Comparison of ENCODE assay signal across 8 cellular contexts in the genomic region with DNA sequence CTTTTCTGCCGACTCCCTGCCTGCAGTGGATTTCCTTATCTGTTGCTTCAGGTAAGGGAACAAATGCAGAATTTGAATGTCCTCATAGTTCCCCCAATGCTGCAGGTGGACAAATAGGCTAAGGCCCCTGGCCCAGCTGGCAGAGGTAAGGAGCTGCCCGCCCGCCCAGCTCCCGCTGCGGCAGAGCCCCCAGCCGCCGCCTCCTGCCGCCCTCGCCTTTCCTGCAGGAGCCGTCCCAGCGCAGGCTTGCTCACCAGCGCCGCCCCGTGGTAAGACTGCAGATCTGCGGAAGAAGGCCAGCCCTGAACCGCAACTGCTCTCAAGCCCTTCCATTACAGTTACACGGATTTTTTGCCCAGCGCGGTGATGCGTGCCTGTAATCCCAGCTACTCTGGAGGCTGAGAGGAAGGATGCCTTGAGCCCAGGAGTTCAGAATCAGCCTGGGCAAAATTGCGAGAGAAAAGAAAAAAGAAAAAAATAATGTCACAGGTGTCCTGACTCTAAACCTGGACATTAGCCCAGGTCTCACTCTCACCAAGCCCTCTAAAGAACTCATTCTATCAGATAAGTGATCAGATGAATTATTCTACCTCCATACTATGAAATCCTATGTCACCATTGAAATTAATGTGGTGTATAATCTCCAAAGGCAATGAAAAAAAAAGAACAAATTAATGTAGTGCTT. TPM values are rescaled to one million over a fixed set of nuclear protein-coding genes. Genes with fewer than 3 reads are reported as not detected.
A peak's percentile ranks its signal among the peaks of the same experiment; 100 is the strongest.
DNase-seq lines count a peak whose midpoint lies in the region; ATAC-seq and TF ChIP-seq lines count a peak whose summit lies in the region.

No MANE protein-coding gene starts in this region.

- ATAC-seq in HG03095 (IDR thresholded peaks at IDR 0.05; ENCODE audit: unreplicated experiment) (peak; percentile 70), esophagus mucosa (peak; percentile 67), naive B cell (ENCODE audit: low read depth in 2 of 2) (peak; percentile 35 to 46), GM21367 (IDR thresholded peaks at IDR 0.05; ENCODE audit: unreplicated experiment) (no peak)

- H3K27me3 ChIP-seq in OCI-LY1 (ENCODE audit: insufficient read depth, low read length) = peaks cover 15% of the 10 kb centered on the region; the same call in 1 of the 2 replicates

- no peak overlapping the region for H3K4me3 ChIP-seq in OCI-LY1 (ENCODE audit: low read depth, low read length, poor library complexity, severe bottlenecking)

- no peaks in the 10 kb centered on the region for H4K20me1 ChIP-seq in OCI-LY1 (ENCODE audit: insufficient read depth, low read length)

- H3K27me3 Mint-ChIP-seq in naive B cell = peaks cover 46 to 75% (median 60%) of the 10 kb centered on the region in 3 donors

- peak; percentile 85 for TF ChIP-seq CTCF in OCI-LY1 (IDR thresholded peaks at IDR 0.05; ENCODE audit: low read length)

- H3K9me2 ChIP-seq in OCI-LY1 (ENCODE audit: low read depth, low read length) = no peaks in the 10 kb centered on the region

- H3K4me2 ChIP-seq in OCI-LY1 (ENCODE audit: low read length) = no peak overlapping the region

- H2AFZ ChIP-seq in OCI-LY1 (ENCODE audit: low read length) = no peak overlapping the region

- H3K9me3 Mint-ChIP-seq in naive B cell = no peaks in the 10 kb centered on the region

- peak overlapping the region in 2 of 6 donors; percentile 47 to 78 for H3K27ac Mint-ChIP-seq in naive B cell

- no peak overlapping the region for H3K9ac ChIP-seq in OCI-LY1 (ENCODE audit: low read length)

- DNase-seq in COLO829 (ENCODE audit: low spot score) = peak; percentile 75
- DNase-seq in activated T-cell treated with anti-CD3 and anti-CD28 coated beads for 4 hours = peak; percentile 38
- peak; percentile 35 for DNase-seq in naive B cell
- peak; percentile 24 to 56 for DNase-seq in stimulated activated CD8-positive, alpha-beta memory T cell treated with anti-CD3 and anti-CD28 coated beads, Interleukin-7, amount 100 ng/mL, for 4 hours (ENCODE audit: low read depth in 2 of 2)

- no peaks in the 10 kb centered on the region for H3K36me3 ChIP-seq in OCI-LY1 (ENCODE audit: insufficient read depth, low read length)

- H3K27ac ChIP-seq in OCI-LY1 (ENCODE audit: low read depth, low read length, poor library complexity, severe bottlenecking) = no peak overlapping the region

- no peaks in the 10 kb centered on the region for H3K9me3 ChIP-seq in OCI-LY1 (ENCODE audit: low read length)

- peaks cover 8 to 35% (median 19%) of the 10 kb centered on the region in 3 donors for H3K4me1 Mint-ChIP-seq in naive B cell

- H3F3A ChIP-seq in OCI-LY1 (ENCODE audit: insufficient read depth, low read length) = no peaks in the 10 kb centered on the region

- no peaks in the 10 kb centered on the region for H3K36me3 Mint-ChIP-seq in naive B cell

- peak overlapping the region in 2 of 8 donors; percentile 43 to 62 for H3K4me3 Mint-ChIP-seq in naive B cell

- no peaks in the 10 kb centered on the region for H3K79me2 ChIP-seq in OCI-LY1 (ENCODE audit: insufficient read depth, low read length)

- H3K4me1 ChIP-seq in OCI-LY1 (ENCODE audit: insufficient read depth, low read length, severe bottlenecking) = no peaks in the 10 kb centered on the region

RNA-seq across cellular contexts. Expression of gene EMID1, which starts 51.2 kb away (rescaled TPM):
- 0.84 TPM for total RNA-seq in esophagus mucosa
- polyA plus RNA-seq in naive B cell (ENCODE audit: low read depth in 6 of 6) = not detected
